1 cellular context compared by ENCODE assay signal in genomic region chr1:227734858-227735780, GRCh38.
A peak's percentile ranks its signal among the peaks of the same experiment; 100 is the strongest.
TF ChIP-seq lines count a peak whose summit lies in the region.

Gene JMJD4 (minus strand): TSS chr1:227735302. CDS start chr1:227735273, 29 bp downstream.
Gene SNAP47 (plus strand): TSS chr1:227735435. CDS start chr1:227747737, 12,302 bp downstream.

TF ChIP-seq in HepG2, 621 proteins besides CTCF, POLR2A, EP300 and RAD21 (continued from another document and continues in another):
- TF ChIP-seq BATF2 (CRISPR knock-in tag; IDR thresholded peaks at IDR 0.05), result peak; percentile 75
- TF ChIP-seq FOXK1 (CRISPR knock-in tag; IDR thresholded peaks at IDR 0.05; ENCODE audit: borderline replicate concordance, low read depth), result peak; percentile 90; the same call in 1 of the 2 replicates
- TF ChIP-seq EHMT2 (IDR thresholded peaks at IDR 0.05; ENCODE audit: borderline replicate concordance, low read depth, low read length), result no peak
- no peak for TF ChIP-seq ATAD3A (CRISPR knock-in tag; IDR thresholded peaks at IDR 0.05)
- no peak for TF ChIP-seq PCBP2 (optimal IDR thresholded peaks at IDR 0.05; ENCODE audit: low read depth, low read length, poor library complexity, severe bottlenecking)
- peak; percentile 98 for TF ChIP-seq GATAD1 (CRISPR knock-in tag; IDR thresholded peaks at IDR 0.05)
- TF ChIP-seq TAF1 (CRISPR knock-in tag; IDR thresholded peaks at IDR 0.05), result peak; percentile 91
- peak; percentile 56; the same call in 1 of the 2 replicates for TF ChIP-seq ZNF30 (CRISPR knock-in tag; IDR thresholded peaks at IDR 0.05)
- no peak; the same call in none of the 2 replicates for TF ChIP-seq ZNF564 (CRISPR knock-in tag; IDR thresholded peaks at IDR 0.05)
- TF ChIP-seq ZNF160 (CRISPR knock-in tag; IDR thresholded peaks at IDR 0.05), result peak; percentile 96
- peak; percentile 92 for TF ChIP-seq ZNF639 (CRISPR knock-in tag; conservative IDR thresholded peaks at IDR 0.05)
- TF ChIP-seq RFX5 (IDR thresholded peaks at IDR 0.05; ENCODE audit: low read depth, low read length), result no peak
- TF ChIP-seq ZNF10 (CRISPR knock-in tag; IDR thresholded peaks at IDR 0.05; ENCODE audit: borderline replicate concordance, low read depth), result no peak
- no peak for TF ChIP-seq NFE2 (CRISPR knock-in tag; IDR thresholded peaks at IDR 0.05)
- peak; percentile 91 for TF ChIP-seq NKX3-1 (CRISPR knock-in tag; IDR thresholded peaks at IDR 0.05)
- TF ChIP-seq CEBPG (CRISPR knock-in tag; IDR thresholded peaks at IDR 0.05), result peak; percentile 32; the same call in 1 of the 2 replicates
- TF ChIP-seq ZNF24 (IDR thresholded peaks at IDR 0.05), result peak; percentile 69; the same call in 1 of the 2 replicates
- TF ChIP-seq DPF2 (CRISPR knock-in tag; IDR thresholded peaks at IDR 0.05; ENCODE audit: borderline replicate concordance, low read depth), result no peak
- peak; percentile 80 for TF ChIP-seq ZNF225 (CRISPR knock-in tag; IDR thresholded peaks at IDR 0.05)
- TF ChIP-seq ZNF672 (CRISPR knock-in tag; IDR thresholded peaks at IDR 0.05), result no peak
- TF ChIP-seq IKZF5 (CRISPR knock-in tag; IDR thresholded peaks at IDR 0.05), result peak; percentile 96
- TF ChIP-seq HDAC6 (IDR thresholded peaks at IDR 0.05; ENCODE audit: low read depth, low read length), result no peak
- peak; percentile 99 for TF ChIP-seq ARNT2 (CRISPR knock-in tag; IDR thresholded peaks at IDR 0.05; ENCODE audit: low read depth)
- TF ChIP-seq CSRNP2 (CRISPR knock-in tag; conservative IDR thresholded peaks at IDR 0.05; ENCODE audit: low read depth), result no peak
- no peak for TF ChIP-seq CCAR2 (optimal IDR thresholded peaks at IDR 0.05; ENCODE audit: low read depth, low read length)
- TF ChIP-seq NRL (CRISPR knock-in tag; IDR thresholded peaks at IDR 0.05; ENCODE audit: borderline replicate concordance), result peak; percentile 63; the same call in 1 of the 2 replicates
- no peak for TF ChIP-seq MBNL3 (CRISPR knock-in tag; conservative IDR thresholded peaks at IDR 0.05)
- no peak for TF ChIP-seq ZNF646 (CRISPR knock-in tag; IDR thresholded peaks at IDR 0.05)
- TF ChIP-seq CBX1 (IDR thresholded peaks at IDR 0.05; ENCODE audit: low read depth), result no peak
- peak; percentile 40; the same call in 1 of the 2 replicates for TF ChIP-seq ZBTB8A (CRISPR knock-in tag; IDR thresholded peaks at IDR 0.05; ENCODE audit: borderline replicate concordance, low read depth)
- TF ChIP-seq ZSCAN29 (CRISPR knock-in tag; conservative IDR thresholded peaks at IDR 0.05), result 0 out of 2 replicates have a peak, but pooled peaks have one; percentile 68
- TF ChIP-seq ZMAT3 (CRISPR knock-in tag; conservative IDR thresholded peaks at IDR 0.05), result peak; percentile 97
- TF ChIP-seq SIX1 (CRISPR knock-in tag; IDR thresholded peaks at IDR 0.05; ENCODE audit: borderline replicate concordance), result no peak
- TF ChIP-seq IRF2 (CRISPR knock-in tag; IDR thresholded peaks at IDR 0.05), result peak; percentile 98
- peak; percentile 64; the same call in 1 of the 2 replicates for TF ChIP-seq MXD1 (CRISPR knock-in tag; IDR thresholded peaks at IDR 0.05)
- TF ChIP-seq SPEN (CRISPR knock-in tag; IDR thresholded peaks at IDR 0.05; ENCODE audit: low read depth), result peak; percentile 99
- peak; percentile 97 for TF ChIP-seq ZFP91 (CRISPR knock-in tag; IDR thresholded peaks at IDR 0.05; ENCODE audit: borderline replicate concordance)
- peak; percentile 73 for TF ChIP-seq ZNF740 (CRISPR knock-in tag; IDR thresholded peaks at IDR 0.05)
- TF ChIP-seq THYN1 (CRISPR knock-in tag; IDR thresholded peaks at IDR 0.05; ENCODE audit: borderline replicate concordance, low read depth), result no peak
- TF ChIP-seq ARNT (IDR thresholded peaks at IDR 0.05), result no peak
- TF ChIP-seq SOX13 (IDR thresholded peaks at IDR 0.05), result no peak
- peak in 1 of 2 experiments; percentile 68; a peak in 2 of 4 replicates for TF ChIP-seq SOX13 (CRISPR knock-in tag; conservative IDR thresholded peaks at IDR 0.05 in 1 of 2, IDR thresholded peaks at IDR 0.05 in 1 of 2)
- no peak for TF ChIP-seq ZMYM2 (CRISPR knock-in tag; IDR thresholded peaks at IDR 0.05)
- no peak for TF ChIP-seq NR2F6 (IDR thresholded peaks at IDR 0.05)
- TF ChIP-seq NR2F6 (CRISPR knock-in tag; IDR thresholded peaks at IDR 0.05), result peak; percentile 66; the same call in 1 of the 2 replicates
- peak; percentile 99 for TF ChIP-seq POGK (CRISPR knock-in tag; conservative IDR thresholded peaks at IDR 0.05)
- peak; percentile 95 for TF ChIP-seq AKAP8 (CRISPR knock-in tag; IDR thresholded peaks at IDR 0.05)
- TF ChIP-seq ZNF773 (CRISPR knock-in tag; IDR thresholded peaks at IDR 0.05; ENCODE audit: borderline replicate concordance), result peak; percentile 26; the same call in 1 of the 2 replicates
- TF ChIP-seq ZNF253 (CRISPR knock-in tag; IDR thresholded peaks at IDR 0.05; ENCODE audit: borderline replicate concordance), result no peak
- TF ChIP-seq SUZ12 (IDR thresholded peaks at IDR 0.05; ENCODE audit: low read depth, low read length), result 0 out of 2 replicates have a peak, but pooled peaks have one; percentile 8
